8 cellular contexts compared by ENCODE assay signal in the genomic region with DNA sequence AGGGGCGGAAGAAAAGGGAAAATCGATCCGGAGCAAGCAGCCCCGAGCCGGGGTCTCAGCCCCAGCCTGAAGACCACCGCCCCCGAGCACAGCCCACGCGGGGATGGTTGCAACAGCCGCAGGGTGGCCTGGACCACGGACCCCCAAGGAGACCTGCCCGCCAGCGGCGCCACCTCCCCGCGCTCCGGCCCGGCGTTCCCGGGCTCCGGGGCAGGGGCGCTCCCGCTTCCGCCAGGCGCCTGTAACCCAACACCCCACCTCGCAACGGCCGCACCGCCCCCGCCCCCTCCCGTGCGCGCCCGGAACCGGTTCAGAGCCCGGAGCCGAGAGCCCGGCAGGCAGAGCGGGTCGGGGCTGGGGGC. TPM values are rescaled to one million over a fixed set of nuclear protein-coding genes. Genes with fewer than 3 reads are reported as not detected.
DNase-seq lines count a peak whose midpoint lies in the region; ATAC-seq and TF ChIP-seq lines count a peak whose summit lies in the region.

No MANE protein-coding gene starts in this region.

- DNase-seq in Calu3 (peak; percentile 78), coronary artery (ENCODE audit: low spot score) (no peak), lung (ENCODE audit: low spot score) (peak; percentile 67), suprapubic skin (ENCODE audit: low spot score in 2 of 2) (peak; percentile 79 to 86), mesenteric fat pad (ENCODE audit: low spot score) (no peak)

- H3K9ac ChIP-seq in HUES48 (ENCODE audit: low read depth, low read length): peak overlapping the region; percentile 91

- TF ChIP-seq CTCF in Calu3 (IDR thresholded peaks at IDR 0.05; ENCODE audit: unreplicated experiment) (no peak), VCaP (conservative IDR thresholded peaks at IDR 0.05) (no peak), coronary artery (IDR thresholded peaks at IDR 0.05) (no peak), lung (IDR thresholded peaks at IDR 0.05; ENCODE audit: control extremely low read depth, extremely low read depth) (no peak), suprapubic skin (IDR thresholded peaks at IDR 0.05) (no peak)

- H3K27me3 Mint-ChIP-seq in Calu3 (ENCODE audit: unreplicated experiment): no peaks in the 10 kb centered on the region

- TF ChIP-seq EP300 in suprapubic skin (IDR thresholded peaks at IDR 0.05): no peak

- H3K27ac Mint-ChIP-seq in Calu3 (ENCODE audit: unreplicated experiment): peak overlapping the region; percentile 64

- ATAC-seq in lung (ENCODE audit: insufficient read depth, low FRiP score): peak; percentile 34
- no peak for ATAC-seq in HG03457 (IDR thresholded peaks at IDR 0.05; ENCODE audit: unreplicated experiment)

- intact Hi-C loops in Calu3 (cut with micrococcal nuclease; ENCODE audit: unreplicated experiment): loop anchor here (5.0 kb wide), 1 partner anchor 41 kb away; no protein-coding TSS in a partner anchor

- CTCF ChIA-PET in Calu3 (lab: Charles Lee): interaction anchor here (1.0 to 1.4 kb wide), 2 partner anchors 13 to 38 kb away, joined by 4 to 5 read pairs; no protein-coding TSS in a partner anchor

- peaks cover 21% of the 10 kb centered on the region for H3K4me1 ChIP-seq in HUES48 (ENCODE audit: control insufficient read depth, insufficient read depth, low read length)
- H3K4me1 ChIP-seq in lung (ENCODE audit: control insufficient read depth in 2 of 2, insufficient read depth in 2 of 2, low read length in 2 of 2): peaks cover 0 to 17% of the 10 kb centered on the region in 2 donors
- peaks cover 55% of the 10 kb centered on the region for H3K4me1 ChIP-seq in suprapubic skin

- peaks cover 56% of the 10 kb centered on the region for H3K36me3 Mint-ChIP-seq in Calu3 (ENCODE audit: insufficient read depth, unreplicated experiment)

- H3K4me3 Mint-ChIP-seq in Calu3 (ENCODE audit: low read depth, unreplicated experiment): peak overlapping the region; percentile 79

- H3K27me3 ChIP-seq in HUES48 (ENCODE audit: control insufficient read depth, insufficient read depth, low read length): no peaks in the 10 kb centered on the region
- H3K27me3 ChIP-seq in lung (ENCODE audit: control insufficient read depth, insufficient read depth): no peaks in the 10 kb centered on the region
- H3K27me3 ChIP-seq in suprapubic skin: no peaks in the 10 kb centered on the region

- no peak for TF ChIP-seq POLR2A in suprapubic skin (IDR thresholded peaks at IDR 0.05)

- no peaks in the 10 kb centered on the region for H3K9me3 Mint-ChIP-seq in Calu3 (ENCODE audit: low read depth, unreplicated experiment)

- WGBS in lung, 2 donors: 0% methylated on average over 39 to 40 of the region's 40 CpGs
- WGBS in suprapubic skin: 0% methylated on average over 5 of the region's 40 CpGs

- H3K4me1 Mint-ChIP-seq in Calu3 (ENCODE audit: low read depth, unreplicated experiment): peaks cover 56% of the 10 kb centered on the region

- H3K4me3 ChIP-seq in HUES48 (ENCODE audit: low read depth, low read length): peak overlapping the region; percentile 87
- peak overlapping the region; percentile 89 for H3K4me3 ChIP-seq in coronary artery
- H3K4me3 ChIP-seq in lung: peak overlapping the region; percentile 82
- peak overlapping the region; percentile 74 for H3K4me3 ChIP-seq in suprapubic skin

- H3K27ac ChIP-seq in HUES48 (ENCODE audit: low read depth, low read length) (peak overlapping the region; percentile 97), VCaP (peak overlapping the region; percentile 94), coronary artery (peak overlapping the region; percentile 97 to 100), lung (ENCODE audit: low read depth in 1 of 2, low read length in 1 of 2) (peak overlapping the region; percentile 94), suprapubic skin (peak overlapping the region; percentile 92)

- no peaks in the 10 kb centered on the region for H3K9me3 ChIP-seq in HUES48 (ENCODE audit: control insufficient read depth, insufficient read depth, low read length)
- H3K9me3 ChIP-seq in lung (ENCODE audit: control insufficient read depth in 2 of 2, insufficient read depth in 1 of 2, low read length in 1 of 2): no peaks in the 10 kb centered on the region
- H3K9me3 ChIP-seq in suprapubic skin: no peaks in the 10 kb centered on the region

- BruUV-seq in Calu3 (replicated peaks; lab: Mats Ljungman, UMichigan): no TSS peak

- peaks cover 27% of the 10 kb centered on the region for H3K36me3 ChIP-seq in HUES48 (ENCODE audit: control insufficient read depth, insufficient read depth, low read length)
- no peaks in the 10 kb centered on the region for H3K36me3 ChIP-seq in lung (ENCODE audit: control insufficient read depth in 2 of 2, insufficient read depth in 2 of 2, low read length in 2 of 2)
- no peaks in the 10 kb centered on the region for H3K36me3 ChIP-seq in suprapubic skin

RNA-seq across cellular contexts. Expression of a gene that starts 0.6 kb away (rescaled TPM):
- total RNA-seq in Calu3 (2022): 246 and 326 TPM in 2 replicates
- 100 to 1,000 TPM; 117 to 168 TPM for total RNA-seq in lung
- 100 to 1,000 TPM in 1 of 2 donors, 10 to 100 TPM in 1; 40.9 to 116 TPM for polyA plus RNA-seq in lung
- total RNA-seq in suprapubic skin: 100 to 1,000 TPM in 2 of 4 donors, 10 to 100 TPM in 2; 76.8 to 117 (median 94.0) TPM
- 215 TPM for total RNA-seq in mesenteric fat pad

Comparison
In these comparisons a context has a peak if more than half of its experiments do, and no peak if none do; other contexts are left out.
1. DNase-seq: peak in Calu3 (single experiment), lung (single experiment) and suprapubic skin (2 of 2); none in coronary artery (single experiment) and mesenteric fat pad (single experiment).
2. Peak in every context shown above with its lines, with median percentiles within 50 percentile points of each other: H3K27ac ChIP-seq and H3K4me3 ChIP-seq.